Comparison of ENCODE assay signal across 3 cellular contexts in the genomic region with DNA sequence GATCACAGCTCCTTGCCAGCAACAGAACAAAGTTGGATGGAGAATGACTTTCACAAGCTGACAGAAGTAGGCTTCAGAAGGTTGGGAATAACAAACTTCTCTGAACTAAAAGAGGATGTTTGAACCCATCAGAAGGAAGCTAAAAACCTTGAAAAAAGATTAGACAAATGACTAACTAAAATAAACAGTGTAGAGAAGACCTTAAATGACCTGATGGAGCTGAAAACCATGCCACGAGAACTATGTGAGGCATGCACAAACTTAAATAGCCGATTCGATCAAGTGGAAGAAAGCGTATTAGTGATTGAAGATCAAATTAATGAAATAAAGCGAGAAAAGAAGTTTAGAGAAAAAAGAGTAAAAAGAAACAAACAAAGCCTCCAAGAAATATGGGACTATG. TPM values are rescaled to one million over a fixed set of nuclear protein-coding genes. Genes with fewer than 3 reads are reported as not detected.
"Had no signal": no experiment of that assay in that cellular context is flagged by ENCODE, and none has a peak within 500 bp of the region (broad histone marks: within the 10 kb centered on the region; RNA-seq: fewer than 3 reads in every experiment).

No MANE protein-coding gene starts in this region.

RNA-seq across cellular contexts. Expression of gene MSH4, which starts 18.0 kb away (rescaled TPM):
- total RNA-seq: PC-3, RPMI7951 had no signal
- polyA plus RNA-seq: SK-N-SH had no signal
